In genomic region chr14:64708148-64709004, GRCh38 we compare ENCODE assay signal across 8 cellular contexts. TPM values are rescaled to one million over a fixed set of nuclear protein-coding genes. Genes with fewer than 3 reads are reported as not detected.
DNase-seq lines count a peak whose midpoint lies in the region; TF ChIP-seq lines count a peak whose summit lies in the region.

No MANE protein-coding gene starts in this region.

- peaks cover 13% of the 10 kb centered on the region for H3K27me3 ChIP-seq in left ventricle myocardium inferior (ENCODE audit: low read depth)
- H3K27me3 ChIP-seq in rectal smooth muscle tissue (ENCODE audit: control insufficient read depth, insufficient read depth, low read length), result no peaks in the 10 kb centered on the region

- peak; percentile 75 for DNase-seq in activated effector memory CD4-positive, alpha-beta T cell treated with anti-CD3 and anti-CD28 coated beads, Interleukin-2, amount 50 U/mL, for 16 hours
- DNase-seq in activated effector memory CD4-positive, alpha-beta T cell treated with Interleukin-2 at 50 U/mL for 16 hours, result no peak
- DNase-seq in activated T-helper 1 cell treated with Interleukin-2 at 50 U/mL for 16 hours (ENCODE audit: low read depth), result peak; percentile 29
- DNase-seq in left ventricle myocardium inferior, result no peak
- no peak for DNase-seq in NCI-H1694 (lab: John Stamatoyannopoulos, UW)
- no peak for DNase-seq in NCI-H2029 treated with DMSO at 0.1 percent for 48 hours (lab: John Stamatoyannopoulos, UW)
- no peak for DNase-seq in NCI-H1092 treated with DMSO at 0.1 percent for 48 hours (lab: John Stamatoyannopoulos, UW)

- peak overlapping the region; percentile 91 for H3K27ac ChIP-seq in left ventricle myocardium inferior (replicated peaks)
- peak overlapping the region; percentile 91 for H3K27ac ChIP-seq in rectal smooth muscle tissue (ENCODE audit: low read depth, low read length)

- H3K9ac ChIP-seq in rectal smooth muscle tissue (ENCODE audit: low read length), result no peak overlapping the region

- intact Hi-C loops in left ventricle myocardium inferior (cut with micrococcal nuclease), result no loop called here

- TF ChIP-seq CTCF in left ventricle myocardium inferior (IDR thresholded peaks at IDR 0.05; ENCODE audit: borderline replicate concordance), result no peak

- H3K4me1 ChIP-seq in left ventricle myocardium inferior (peaks cover 80% of the 10 kb centered on the region), rectal smooth muscle tissue (ENCODE audit: control insufficient read depth, insufficient read depth, low read length) (peaks cover 43% of the 10 kb centered on the region)

- peaks cover 11% of the 10 kb centered on the region for H3K9me3 ChIP-seq in left ventricle myocardium inferior (replicated peaks)

- H3K4me3 ChIP-seq in left ventricle myocardium inferior (peak overlapping the region; percentile 81), rectal smooth muscle tissue (ENCODE audit: low read length) (peak overlapping the region; percentile 26)

- H3K36me3 ChIP-seq in left ventricle myocardium inferior, result no peaks in the 10 kb centered on the region
- H3K36me3 ChIP-seq in rectal smooth muscle tissue (ENCODE audit: control insufficient read depth, insufficient read depth, low read length), result no peaks in the 10 kb centered on the region

RNA-seq across cellular contexts. Expression of gene PLEKHG3, which starts 4.2 kb away (rescaled TPM):
- total RNA-seq in left ventricle myocardium inferior, result 16.5 TPM

Comparison
In these comparisons a context has a peak if more than half of its experiments do, and no peak if none do; other contexts are left out.
1. DNase-seq: peak in activated effector memory CD4-positive, alpha-beta T cell treated with anti-CD3 and anti-CD28 coated beads, Interleukin-2, amount 50 U/mL, for 16 hours (single experiment) and activated T-helper 1 cell treated with Interleukin-2 at 50 U/mL for 16 hours (single experiment); none in activated effector memory CD4-positive, alpha-beta T cell treated with Interleukin-2 at 50 U/mL for 16 hours (single experiment), left ventricle myocardium inferior (single experiment), NCI-H1694 (single experiment), NCI-H2029 treated with DMSO at 0.1 percent for 48 hours (single experiment) and NCI-H1092 treated with DMSO at 0.1 percent for 48 hours (single experiment).